1 cellular context compared by ENCODE assay signal in the genomic region with DNA sequence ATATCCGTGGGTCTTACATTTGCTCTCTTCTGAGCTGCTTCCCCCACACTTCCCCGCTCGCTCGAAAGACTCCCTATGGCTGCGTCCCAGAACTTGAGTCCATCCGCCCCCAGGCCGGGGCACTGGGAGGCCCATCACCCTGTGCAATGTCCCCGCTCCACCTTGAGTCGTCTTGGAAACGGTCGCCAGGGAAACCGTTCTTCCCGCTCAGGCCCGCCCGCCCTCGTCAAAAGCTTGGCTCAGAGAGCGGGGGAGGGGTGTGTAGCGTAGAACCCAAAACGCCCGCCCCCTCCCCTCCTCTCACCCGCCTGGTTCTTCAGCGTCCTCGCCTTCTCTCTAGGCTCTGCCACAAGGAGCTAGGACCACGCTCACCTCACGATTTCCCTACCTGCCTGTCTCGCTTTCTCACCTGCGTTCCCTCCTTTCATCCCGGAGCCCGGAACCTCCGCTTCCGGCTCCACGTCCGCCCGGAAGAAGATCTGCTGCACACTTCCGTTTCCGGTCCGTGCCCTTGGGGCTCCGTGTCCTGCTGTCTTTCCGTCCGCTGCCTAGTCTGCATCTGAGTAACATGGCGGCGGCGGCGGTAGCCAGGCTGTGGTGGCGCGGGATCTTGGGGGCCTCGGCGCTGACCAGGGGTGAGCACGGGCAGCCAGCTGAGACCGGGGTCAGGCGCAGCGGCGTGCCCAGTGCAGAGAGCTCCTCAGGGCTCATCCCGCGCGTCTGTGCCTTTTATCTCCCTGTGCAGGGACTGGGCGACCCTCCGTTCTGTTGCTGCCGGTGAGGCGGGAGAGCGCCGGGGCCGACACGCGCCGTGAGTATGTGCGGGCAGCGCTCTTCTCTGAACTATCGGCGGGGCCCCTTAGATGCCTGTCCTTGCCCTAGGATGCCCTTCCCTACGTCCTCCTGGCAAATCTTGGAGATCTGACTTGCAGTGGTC.
A peak's percentile ranks its signal among the peaks of the same experiment; 100 is the strongest.
TF ChIP-seq lines count a peak whose summit lies in the region.

A gene (minus strand): TSS at position 447 of the 937 bp plus-strand sequence. CDS start 19 bp downstream, at position 428.
A gene (plus strand): TSS at position 551 of the 937 bp plus-strand sequence. CDS start 18 bp downstream, at position 569.

TF ChIP-seq in HepG2, 621 proteins besides CTCF, POLR2A, EP300 and RAD21 (continued from another document and continues in another):
- TF ChIP-seq, protein P1, sequence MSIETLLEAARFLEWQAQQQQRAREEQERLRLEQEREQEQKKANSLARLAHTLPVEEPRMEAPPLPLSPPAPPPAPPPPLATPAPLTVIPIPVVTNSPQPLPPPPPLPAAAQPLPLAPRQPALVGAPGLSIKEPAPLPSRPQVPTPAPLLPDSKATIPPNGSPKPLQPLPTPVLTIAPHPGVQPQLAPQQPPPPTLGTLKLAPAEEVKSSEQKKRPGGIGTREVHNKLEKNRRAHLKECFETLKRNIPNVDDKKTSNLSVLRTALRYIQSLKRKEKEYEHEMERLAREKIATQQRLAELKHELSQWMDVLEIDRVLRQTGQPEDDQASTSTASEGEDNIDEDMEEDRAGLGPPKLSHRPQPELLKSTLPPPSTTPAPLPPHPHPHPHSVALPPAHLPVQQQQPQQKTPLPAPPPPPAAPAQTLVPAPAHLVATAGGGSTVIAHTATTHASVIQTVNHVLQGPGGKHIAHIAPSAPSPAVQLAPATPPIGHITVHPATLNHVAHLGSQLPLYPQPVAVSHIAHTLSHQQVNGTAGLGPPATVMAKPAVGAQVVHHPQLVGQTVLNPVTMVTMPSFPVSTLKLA (IDR thresholded peaks at IDR 0.05): peak; percentile 49; the same call in 1 of the 2 replicates
- TF ChIP-seq, protein P2, sequence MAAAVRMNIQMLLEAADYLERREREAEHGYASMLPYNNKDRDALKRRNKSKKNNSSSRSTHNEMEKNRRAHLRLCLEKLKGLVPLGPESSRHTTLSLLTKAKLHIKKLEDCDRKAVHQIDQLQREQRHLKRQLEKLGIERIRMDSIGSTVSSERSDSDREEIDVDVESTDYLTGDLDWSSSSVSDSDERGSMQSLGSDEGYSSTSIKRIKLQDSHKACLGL (CRISPR knock-in tag; IDR thresholded peaks at IDR 0.05): no peak; the same call in 1 of the 2 replicates
- TF ChIP-seq GZF1 (CRISPR knock-in tag; IDR thresholded peaks at IDR 0.05) (no peak), ZNF879 (CRISPR knock-in tag; IDR thresholded peaks at IDR 0.05) (no peak), MED13 (CRISPR knock-in tag; IDR thresholded peaks at IDR 0.05) (peak; percentile 88), ZNF329 (CRISPR knock-in tag; IDR thresholded peaks at IDR 0.05; ENCODE audit: low read depth) (peak; percentile 85), NR2C2 (CRISPR knock-in tag; IDR thresholded peaks at IDR 0.05; ENCODE audit: borderline replicate concordance) (peak; percentile 96), ZSCAN30 (CRISPR knock-in tag; IDR thresholded peaks at IDR 0.05) (no peak), IRX3 (CRISPR knock-in tag; IDR thresholded peaks at IDR 0.05; ENCODE audit: borderline replicate concordance, low read depth) (peak; percentile 91), CEBPB (IDR thresholded peaks at IDR 0.05; ENCODE audit: borderline replicate concordance, low read depth, low read length) (no peak), YY1 (IDR thresholded peaks at IDR 0.05; ENCODE audit: insufficient read depth, insufficient replicate concordance, low read depth, low read length) (peak; percentile 97), NRL (CRISPR knock-in tag; IDR thresholded peaks at IDR 0.05; ENCODE audit: borderline replicate concordance) (peak; percentile 99), ZNF264 (CRISPR knock-in tag; IDR thresholded peaks at IDR 0.05) (peak; percentile 56; the same call in 1 of the 2 replicates), TCF7 (IDR thresholded peaks at IDR 0.05; ENCODE audit: low read depth) (no peak; the same call in 1 of the 2 replicates), ATF1 (CRISPR knock-in tag; IDR thresholded peaks at IDR 0.05) (no peak), ZNF17 (CRISPR knock-in tag; IDR thresholded peaks at IDR 0.05) (no peak), AGO2 (optimal IDR thresholded peaks at IDR 0.05; ENCODE audit: low read depth, low read length) (peak; percentile 94), RBM22 (optimal IDR thresholded peaks at IDR 0.05; ENCODE audit: low read length) (peak; percentile 98), ZNF121 (CRISPR knock-in tag; IDR thresholded peaks at IDR 0.05) (0 out of 2 replicates have a peak, but pooled peaks have one; percentile 27), ZNF747 (CRISPR knock-in tag; IDR thresholded peaks at IDR 0.05; ENCODE audit: borderline replicate concordance) (peak; percentile 86), SP140L (CRISPR knock-in tag; IDR thresholded peaks at IDR 0.05; ENCODE audit: borderline replicate concordance) (peak; percentile 91; the same call in 1 of the 2 replicates), FLYWCH1 (CRISPR knock-in tag; IDR thresholded peaks at IDR 0.05) (no peak), SP2 (CRISPR knock-in tag; IDR thresholded peaks at IDR 0.05) (peak; percentile 70), TEAD2 (CRISPR knock-in tag; IDR thresholded peaks at IDR 0.05) (0 out of 2 replicates have a peak, but pooled peaks have one; percentile 50), ARNT2 (CRISPR knock-in tag; IDR thresholded peaks at IDR 0.05; ENCODE audit: low read depth) (peak; percentile 66), FOXA1 (IDR thresholded peaks at IDR 0.05) (no peak), FOXA1 (CRISPR knock-in tag; IDR thresholded peaks at IDR 0.05) (peak; percentile 57; the same call in 1 of the 2 replicates), CBX2 (IDR thresholded peaks at IDR 0.05; ENCODE audit: low read depth, low read length) (no peak), CBX2 (CRISPR knock-in tag; IDR thresholded peaks at IDR 0.05; ENCODE audit: low read depth) (no peak), KLF11 (CRISPR knock-in tag; IDR thresholded peaks at IDR 0.05) (peak; percentile 92), ZNF101 (CRISPR knock-in tag; IDR thresholded peaks at IDR 0.05; ENCODE audit: borderline replicate concordance, low read depth) (no peak), IRF2 (CRISPR knock-in tag; IDR thresholded peaks at IDR 0.05) (peak; percentile 99), HOXA5 (CRISPR knock-in tag; IDR thresholded peaks at IDR 0.05) (peak; percentile 85; the same call in 1 of the 2 replicates), ISX (CRISPR knock-in tag; conservative IDR thresholded peaks at IDR 0.05) (peak; percentile 75; the same call in 1 of the 2 replicates), NCOA5 (CRISPR knock-in tag; IDR thresholded peaks at IDR 0.05) (no peak), IKZF1 (IDR thresholded peaks at IDR 0.05) (no peak), AGO1 (IDR thresholded peaks at IDR 0.05; ENCODE audit: low read depth, low read length, poor library complexity, severe bottlenecking) (peak; percentile 88), TSC22D2 (CRISPR knock-in tag; IDR thresholded peaks at IDR 0.05; ENCODE audit: borderline replicate concordance) (peak; percentile 92; the same call in 1 of the 2 replicates)
- TF ChIP-seq, protein P3, sequence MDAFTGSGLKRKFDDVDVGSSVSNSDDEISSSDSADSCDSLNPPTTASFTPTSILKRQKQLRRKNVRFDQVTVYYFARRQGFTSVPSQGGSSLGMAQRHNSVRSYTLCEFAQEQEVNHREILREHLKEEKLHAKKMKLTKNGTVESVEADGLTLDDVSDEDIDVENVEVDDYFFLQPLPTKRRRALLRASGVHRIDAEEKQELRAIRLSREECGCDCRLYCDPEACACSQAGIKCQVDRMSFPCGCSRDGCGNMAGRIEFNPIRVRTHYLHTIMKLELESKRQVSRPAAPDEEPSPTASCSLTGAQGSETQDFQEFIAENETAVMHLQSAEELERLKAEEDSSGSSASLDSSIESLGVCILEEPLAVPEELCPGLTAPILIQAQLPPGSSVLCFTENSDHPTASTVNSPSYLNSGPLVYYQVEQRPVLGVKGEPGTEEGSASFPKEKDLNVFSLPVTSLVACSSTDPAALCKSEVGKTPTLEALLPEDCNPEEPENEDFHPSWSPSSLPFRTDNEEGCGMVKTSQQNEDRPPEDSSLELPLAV (CRISPR knock-in tag; conservative IDR thresholded peaks at IDR 0.05; ENCODE audit: low read depth): peak; percentile 93; the same call in 1 of the 2 replicates
- TF ChIP-seq, protein P4, sequence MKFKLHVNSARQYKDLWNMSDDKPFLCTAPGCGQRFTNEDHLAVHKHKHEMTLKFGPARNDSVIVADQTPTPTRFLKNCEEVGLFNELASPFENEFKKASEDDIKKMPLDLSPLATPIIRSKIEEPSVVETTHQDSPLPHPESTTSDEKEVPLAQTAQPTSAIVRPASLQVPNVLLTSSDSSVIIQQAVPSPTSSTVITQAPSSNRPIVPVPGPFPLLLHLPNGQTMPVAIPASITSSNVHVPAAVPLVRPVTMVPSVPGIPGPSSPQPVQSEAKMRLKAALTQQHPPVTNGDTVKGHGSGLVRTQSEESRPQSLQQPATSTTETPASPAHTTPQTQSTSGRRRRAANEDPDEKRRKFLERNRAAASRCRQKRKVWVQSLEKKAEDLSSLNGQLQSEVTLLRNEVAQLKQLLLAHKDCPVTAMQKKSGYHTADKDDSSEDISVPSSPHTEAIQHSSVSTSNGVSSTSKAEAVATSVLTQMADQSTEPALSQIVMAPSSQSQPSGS (CRISPR knock-in tag; IDR thresholded peaks at IDR 0.05): peak; percentile 79
- TF ChIP-seq, protein P5, sequence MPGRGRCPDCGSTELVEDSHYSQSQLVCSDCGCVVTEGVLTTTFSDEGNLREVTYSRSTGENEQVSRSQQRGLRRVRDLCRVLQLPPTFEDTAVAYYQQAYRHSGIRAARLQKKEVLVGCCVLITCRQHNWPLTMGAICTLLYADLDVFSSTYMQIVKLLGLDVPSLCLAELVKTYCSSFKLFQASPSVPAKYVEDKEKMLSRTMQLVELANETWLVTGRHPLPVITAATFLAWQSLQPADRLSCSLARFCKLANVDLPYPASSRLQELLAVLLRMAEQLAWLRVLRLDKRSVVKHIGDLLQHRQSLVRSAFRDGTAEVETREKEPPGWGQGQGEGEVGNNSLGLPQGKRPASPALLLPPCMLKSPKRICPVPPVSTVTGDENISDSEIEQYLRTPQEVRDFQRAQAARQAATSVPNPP (CRISPR knock-in tag; IDR thresholded peaks at IDR 0.05): peak; percentile 91; the same call in 1 of the 2 replicates
- TF ChIP-seq, protein P6, sequence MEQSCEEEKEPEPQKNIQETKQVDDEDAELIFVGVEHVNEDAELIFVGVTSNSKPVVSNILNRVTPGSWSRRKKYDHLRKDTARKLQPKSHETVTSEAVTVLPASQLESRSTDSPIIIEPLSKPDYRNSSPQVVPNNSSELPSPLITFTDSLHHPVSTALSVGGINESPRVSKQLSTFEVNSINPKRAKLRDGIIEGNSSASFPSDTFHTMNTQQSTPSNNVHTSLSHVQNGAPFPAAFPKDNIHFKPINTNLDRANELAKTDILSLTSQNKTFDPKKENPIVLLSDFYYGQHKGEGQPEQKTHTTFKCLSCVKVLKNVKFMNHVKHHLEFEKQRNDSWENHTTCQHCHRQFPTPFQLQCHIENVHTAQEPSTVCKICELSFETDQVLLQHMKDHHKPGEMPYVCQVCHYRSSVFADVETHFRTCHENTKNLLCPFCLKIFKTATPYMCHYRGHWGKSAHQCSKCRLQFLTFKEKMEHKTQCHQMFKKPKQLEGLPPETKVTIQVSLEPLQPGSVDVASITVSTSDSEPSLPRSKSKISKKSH (CRISPR knock-in tag; IDR thresholded peaks at IDR 0.05; ENCODE audit: borderline replicate concordance): peak; percentile 95
- TF ChIP-seq, protein P7, sequence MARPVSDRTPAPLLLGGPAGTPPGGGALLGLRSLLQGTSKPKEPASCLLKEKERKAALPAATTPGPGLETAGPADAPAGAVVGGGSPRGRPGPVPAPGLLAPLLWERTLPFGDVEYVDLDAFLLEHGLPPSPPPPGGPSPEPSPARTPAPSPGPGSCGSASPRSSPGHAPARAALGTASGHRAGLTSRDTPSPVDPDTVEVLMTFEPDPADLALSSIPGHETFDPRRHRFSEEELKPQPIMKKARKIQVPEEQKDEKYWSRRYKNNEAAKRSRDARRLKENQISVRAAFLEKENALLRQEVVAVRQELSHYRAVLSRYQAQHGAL (CRISPR knock-in tag; IDR thresholded peaks at IDR 0.05; ENCODE audit: not compliant biosample characterization): no peak
- TF ChIP-seq, protein P8, sequence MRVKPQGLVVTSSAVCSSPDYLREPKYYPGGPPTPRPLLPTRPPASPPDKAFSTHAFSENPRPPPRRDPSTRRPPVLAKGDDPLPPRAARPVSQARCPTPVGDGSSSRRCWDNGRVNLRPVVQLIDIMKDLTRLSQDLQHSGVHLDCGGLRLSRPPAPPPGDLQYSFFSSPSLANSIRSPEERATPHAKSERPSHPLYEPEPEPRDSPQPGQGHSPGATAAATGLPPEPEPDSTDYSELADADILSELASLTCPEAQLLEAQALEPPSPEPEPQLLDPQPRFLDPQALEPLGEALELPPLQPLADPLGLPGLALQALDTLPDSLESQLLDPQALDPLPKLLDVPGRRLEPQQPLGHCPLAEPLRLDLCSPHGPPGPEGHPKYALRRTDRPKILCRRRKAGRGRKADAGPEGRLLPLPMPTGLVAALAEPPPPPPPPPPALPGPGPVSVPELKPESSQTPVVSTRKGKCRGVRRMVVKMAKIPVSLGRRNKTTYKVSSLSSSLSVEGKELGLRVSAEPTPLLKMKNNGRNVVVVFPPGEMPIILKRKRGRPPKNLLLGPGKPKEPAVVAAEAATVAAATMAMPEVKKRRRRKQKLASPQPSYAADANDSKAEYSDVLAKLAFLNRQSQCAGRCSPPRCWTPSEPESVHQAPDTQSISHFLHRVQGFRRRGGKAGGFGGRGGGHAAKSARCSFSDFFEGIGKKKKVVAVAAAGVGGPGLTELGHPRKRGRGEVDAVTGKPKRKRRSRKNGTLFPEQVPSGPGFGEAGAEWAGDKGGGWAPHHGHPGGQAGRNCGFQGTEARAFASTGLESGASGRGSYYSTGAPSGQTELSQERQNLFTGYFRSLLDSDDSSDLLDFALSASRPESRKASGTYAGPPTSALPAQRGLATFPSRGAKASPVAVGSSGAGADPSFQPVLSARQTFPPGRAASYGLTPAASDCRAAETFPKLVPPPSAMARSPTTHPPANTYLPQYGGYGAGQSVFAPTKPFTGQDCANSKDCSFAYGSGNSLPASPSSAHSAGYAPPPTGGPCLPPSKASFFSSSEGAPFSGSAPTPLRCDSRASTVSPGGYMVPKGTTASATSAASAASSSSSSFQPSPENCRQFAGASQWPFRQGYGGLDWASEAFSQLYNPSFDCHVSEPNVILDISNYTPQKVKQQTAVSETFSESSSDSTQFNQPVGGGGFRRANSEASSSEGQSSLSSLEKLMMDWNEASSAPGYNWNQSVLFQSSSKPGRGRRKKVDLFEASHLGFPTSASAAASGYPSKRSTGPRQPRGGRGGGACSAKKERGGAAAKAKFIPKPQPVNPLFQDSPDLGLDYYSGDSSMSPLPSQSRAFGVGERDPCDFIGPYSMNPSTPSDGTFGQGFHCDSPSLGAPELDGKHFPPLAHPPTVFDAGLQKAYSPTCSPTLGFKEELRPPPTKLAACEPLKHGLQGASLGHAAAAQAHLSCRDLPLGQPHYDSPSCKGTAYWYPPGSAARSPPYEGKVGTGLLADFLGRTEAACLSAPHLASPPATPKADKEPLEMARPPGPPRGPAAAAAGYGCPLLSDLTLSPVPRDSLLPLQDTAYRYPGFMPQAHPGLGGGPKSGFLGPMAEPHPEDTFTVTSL (CRISPR knock-in tag; IDR thresholded peaks at IDR 0.05; ENCODE audit: borderline replicate concordance): 0 out of 2 replicates have a peak, but pooled peaks have one; percentile 5
